Comparison of ENCODE assay signal across 10 cellular contexts in the genomic region with DNA sequence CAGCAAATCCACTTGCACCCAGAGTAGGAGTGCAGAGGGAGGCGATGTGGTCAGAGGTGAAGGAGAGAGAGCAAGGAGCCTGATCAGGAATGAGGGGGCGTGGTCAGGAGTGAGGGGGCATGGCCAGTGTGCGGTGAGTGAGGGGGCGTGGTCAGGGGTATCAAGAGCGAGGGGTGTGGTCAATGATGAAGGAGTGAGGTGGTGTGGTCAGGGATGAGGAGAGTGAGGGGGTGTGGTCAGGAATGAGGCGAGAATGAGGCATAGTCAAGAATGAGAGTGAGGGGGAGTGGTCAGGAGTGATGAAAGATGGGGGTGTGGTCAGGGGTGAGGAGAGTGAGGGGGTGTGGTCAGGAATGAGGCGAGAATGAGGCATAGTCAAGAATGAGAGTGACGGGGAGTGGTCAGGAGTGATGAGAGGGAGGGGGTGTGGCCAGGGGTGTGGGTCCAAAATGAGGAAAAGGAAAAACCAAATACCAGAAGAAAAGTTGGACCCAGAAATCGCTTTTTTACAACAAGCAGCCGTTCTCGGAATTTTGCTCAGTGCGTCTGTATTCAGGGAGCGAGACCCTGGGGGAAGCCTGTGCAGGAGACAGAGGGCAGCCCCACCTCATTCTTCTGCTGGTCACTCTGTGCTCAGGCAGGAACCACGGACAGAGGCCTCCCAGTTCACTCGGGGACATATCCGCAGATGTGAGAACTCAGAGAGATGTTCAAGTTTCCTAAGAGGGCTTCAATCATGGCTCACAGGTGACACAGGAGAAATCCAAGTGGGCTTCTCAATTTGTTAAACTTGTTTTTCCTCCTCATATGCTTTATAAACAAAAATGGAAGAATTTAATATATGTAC. TPM values are rescaled to one million over a fixed set of nuclear protein-coding genes. Genes with fewer than 3 reads are reported as not detected.
DNase-seq lines count a peak whose midpoint lies in the region; ATAC-seq and TF ChIP-seq lines count a peak whose summit lies in the region.
"Had no signal": no experiment of that assay in that cellular context is flagged by ENCODE, and none has a peak within 500 bp of the region (broad histone marks: within the 10 kb centered on the region; RNA-seq: fewer than 3 reads in every experiment).

No MANE protein-coding gene starts in this region.

- H3K9me3 ChIP-seq in MG63: no peaks in the 10 kb centered on the region
- H3K9me3 ChIP-seq in ectodermal cell (ENCODE audit: control insufficient read depth, low read length): no peaks in the 10 kb centered on the region

- peak; percentile 57 for DNase-seq in EL
- DNase-seq in MG63: peak; percentile 57
- DNase-seq in nephron progenitor cell: peak; percentile 83
- no peak for DNase-seq in OCI-M2 (lab: John Stamatoyannopoulos, UW; ENCODE audit: unreplicated experiment)
- DNase-seq: NCI-H1694 treated with DMSO at 0.1 percent for 48 hours had no signal

- H3K4me3 ChIP-seq in MG63 (no peak overlapping the region), ectodermal cell (ENCODE audit: insufficient read depth, low read depth, low read length) (peak overlapping the region; percentile 9)

- WGBS in ectodermal cell, 2 experiments: 15 to 22% methylated on average over 16 of the region's 16 CpGs

- H3K27ac Mint-ChIP-seq in nephron progenitor cell: peak overlapping the region; percentile 80

- no peaks in the 10 kb centered on the region for H3K36me3 Mint-ChIP-seq in nephron progenitor cell (ENCODE audit: low read depth)

- ATAC-seq in HG03520 (IDR thresholded peaks at IDR 0.05; ENCODE audit: unreplicated experiment) (no peak), GM19467 (IDR thresholded peaks at IDR 0.05; ENCODE audit: unreplicated experiment) (no peak), HG03342 (IDR thresholded peaks at IDR 0.05; ENCODE audit: unreplicated experiment) (no peak)

- H3K27ac ChIP-seq in ectodermal cell (ENCODE audit: insufficient read depth, low read depth, low read length, poor library complexity, severe bottlenecking): no peak overlapping the region

- H3K9me3 Mint-ChIP-seq in nephron progenitor cell: peaks cover 64% of the 10 kb centered on the region

- peaks cover 24% of the 10 kb centered on the region for H3K4me1 Mint-ChIP-seq in nephron progenitor cell

- no peak for TF ChIP-seq CTCF in nephron progenitor cell (IDR thresholded peaks at IDR 0.05)

- H3K36me3 ChIP-seq in MG63 (no peaks in the 10 kb centered on the region), ectodermal cell (ENCODE audit: control insufficient read depth, insufficient read depth, low read length) (no peaks in the 10 kb centered on the region)

- H3K27me3 Mint-ChIP-seq in nephron progenitor cell (ENCODE audit: low read depth, poor library complexity): peaks cover 18% of the 10 kb centered on the region

- peak overlapping the region; percentile 77 for H3K4me3 Mint-ChIP-seq in nephron progenitor cell

- H3K4me1 ChIP-seq in ectodermal cell (ENCODE audit: control insufficient read depth, insufficient read depth, low read length): peaks cover 11% of the 10 kb centered on the region

- H3K27me3 ChIP-seq in MG63: no peaks in the 10 kb centered on the region; the same call in 1 of the 2 replicates
- H3K27me3 ChIP-seq in ectodermal cell (ENCODE audit: control insufficient read depth, insufficient read depth, low read length, poor library complexity, severe bottlenecking): no peaks in the 10 kb centered on the region

RNA-seq across cellular contexts. Expression of a gene that starts 47.5 kb away (rescaled TPM):
- total RNA-seq in MG63 (2014; rRNA removed; shearing (Covaris generic); ENCODE audit: low replicate concordance): not detected in 2 replicates
- not detected for polyA plus RNA-seq in ectodermal cell (2013, experiment 1 of 4)
- polyA plus RNA-seq in ectodermal cell (2013, experiment 2 of 4): not detected
- not detected for polyA plus RNA-seq in ectodermal cell (2013, experiment 3 of 4)
- not detected for polyA plus RNA-seq in ectodermal cell (2013, experiment 4 of 4)
- total RNA-seq: pulmonary artery endothelial cell had no signal
